Comparison of ENCODE assay signal across 26 cellular contexts in genomic region chr13:113008841-113009240, GRCh38. TPM values are rescaled to one million over a fixed set of nuclear protein-coding genes. Genes with fewer than 3 reads are reported as not detected.
"Had no signal": no experiment of that assay in that cellular context is flagged by ENCODE, and none has a peak within 500 bp of the region (broad histone marks: within the 10 kb centered on the region; RNA-seq: fewer than 3 reads in every experiment).

No MANE protein-coding gene starts in this region.

- H3K27ac ChIP-seq: neutrophil, sigmoid colon, SK-N-MC, WERI-Rb-1 had no signal

- H3K36me3 ChIP-seq: neutrophil, sigmoid colon had no signal

- H3K4me1 ChIP-seq: sigmoid colon had no signal

- H3K27me3 ChIP-seq: hepatocyte had no signal

- H3K9me3 ChIP-seq: mucosa of descending colon, neutrophil, sigmoid colon had no signal

- H3K4me3 ChIP-seq: hepatocyte, mucosa of descending colon, sigmoid colon, SK-N-MC had no signal

- ATAC-seq: esophagus mucosa; mucosa of descending colon; stimulated activated memory B cell treated with anti-CD40 and anti-IgM and Interleukin-4, amounts not matched to agents 10 μg/mL and 1 μg/mL and 100 μg/mL, for 72 hours; stimulated activated naive CD8-positive, alpha-beta T cell treated with anti-CD3 and anti-CD28 coated beads, Interleukin-15, amount 100 ng/mL, for 72 hours had no signal

- DNase-seq: activated CD4-positive, alpha-beta memory T cell treated with anti-CD3 and anti-CD28 coated beads for 36 hours; activated CD4-positive, alpha-beta T cell treated with anti-CD3 and anti-CD28 coated beads, Interleukin-2, amount 10 ng/mL, durations not matched to agents 24 days and 14 days; activated CD4-positive, CD25-positive, alpha-beta regulatory T cell treated with anti-CD3 and anti-CD28 coated beads, Interleukin-2, amount 50 U/mL, for 72 hours; activated CD8-positive, alpha-beta memory T cell treated with anti-CD3 and anti-CD28 coated beads, Interleukin-2, amount 50 U/mL, for 4 hours; activated effector memory CD4-positive, alpha-beta T cell treated with anti-CD3 and anti-CD28 coated beads, Interleukin-2, amount 50 U/mL, for 16 hours; activated naive CD4-positive, alpha-beta T cell treated with anti-CD3 and anti-CD28 coated beads, Interleukin-2, amount 10 ng/mL, durations not matched to agents 7 days and 5 days; activated T-cell treated with anti-CD3 and anti-CD28 coated beads, Interleukin-2, amount 50 U/mL, for 1 hour; amniotic stem cell; central memory CD4-positive, alpha-beta T cell; endodermal cell; foreskin fibroblast; mucosa of descending colon; sigmoid colon; small intestine; stimulated activated CD4-positive, alpha-beta T cell treated with anti-CD3 and anti-CD28 coated beads, Interleukin-4, amount 100 ng/mL, for 4 hours; stimulated activated CD8-positive, alpha-beta memory T cell treated with anti-CD3 and anti-CD28 coated beads, Interleukin-4, amount 100 ng/mL, for 48 hours; stimulated activated naive CD8-positive, alpha-beta T cell treated with anti-CD3 and anti-CD28 coated beads, Interleukin-15, amount 100 ng/mL, for 72 hours; SW 1271; T-helper 9 cell; WERI-Rb-1 had no signal

RNA-seq across cellular contexts. Expression of gene MCF2L, which starts 39.8 kb away (rescaled TPM):
- total RNA-seq: activated T-helper 1 cell treated with anti-CD3 and anti-CD28 coated beads, Interleukin-12 subunit alpha, Interleukin-12 subunit beta, Interleukin-2, Interleukin-4 antibody, amounts not matched to agents 30 ng/mL and 10 ng/mL and 1 ng/mL, durations not matched to agents 14 hours and 24 hours and 36 hours had no signal
